In the genomic region with DNA sequence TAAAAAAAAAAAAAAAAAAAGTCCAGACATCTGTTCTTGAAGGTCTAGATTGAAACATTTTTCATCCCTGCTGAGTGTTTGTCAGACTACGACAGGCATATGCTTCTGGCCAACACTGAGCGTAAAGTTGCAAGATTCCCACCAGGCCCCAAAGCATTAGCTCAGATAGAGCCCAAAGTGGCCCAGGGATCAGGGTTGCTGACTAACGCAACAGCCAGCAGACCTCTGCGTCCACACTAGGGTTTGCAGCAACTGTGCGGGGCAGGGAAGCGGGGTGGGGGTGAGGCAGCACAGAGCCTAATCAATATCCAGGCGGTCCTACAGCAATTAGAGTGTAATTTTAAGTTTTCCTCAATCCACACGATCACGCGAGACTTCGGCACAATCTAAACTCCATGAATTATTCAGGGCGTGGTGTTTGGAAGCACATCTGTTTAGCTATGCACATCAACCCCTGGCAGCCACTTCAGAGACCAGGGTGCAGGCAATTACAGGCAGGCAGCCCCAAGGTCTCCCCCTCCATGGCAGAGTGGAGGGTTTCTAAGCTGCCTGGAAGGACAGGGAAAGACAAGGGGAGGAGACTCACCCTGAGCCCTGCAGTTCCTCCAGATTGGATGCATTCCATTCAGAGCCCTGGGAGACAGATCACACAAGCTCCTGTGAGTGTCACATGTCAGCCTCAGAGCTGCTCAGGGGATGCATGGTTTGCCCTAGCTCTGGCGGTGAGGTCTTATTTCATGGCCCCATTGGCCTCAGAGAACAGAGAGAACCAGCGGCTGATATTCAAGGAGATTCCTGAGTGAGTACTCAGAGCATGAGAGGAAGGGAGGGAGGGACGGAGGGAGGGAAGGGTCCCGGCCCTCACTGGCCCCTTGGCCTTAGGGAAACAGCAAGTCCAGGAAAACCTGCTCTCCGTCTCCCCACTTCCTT, we compare ENCODE assay signal across 9 cellular contexts. TPM values are rescaled to one million over a fixed set of nuclear protein-coding genes. Genes with fewer than 3 reads are reported as not detected.
DNase-seq lines count a peak whose midpoint lies in the region; ATAC-seq, FAIRE-seq and TF ChIP-seq lines count a peak whose summit lies in the region.
"Had no signal": no experiment of that assay in that cellular context is flagged by ENCODE, and none has a peak within 500 bp of the region (broad histone marks: within the 10 kb centered on the region; RNA-seq: fewer than 3 reads in every experiment).

No MANE protein-coding gene starts in this region.

- ATAC-seq in RWPE2 (ENCODE audit: low read depth), result no peak
- peak; percentile 58 for ATAC-seq in gastroesophageal sphincter
- ATAC-seq in pancreas, result peak in 3 of 4 donors; percentile 8 to 28 (median 27)
- no peak for ATAC-seq in left colon

- no peaks in the 10 kb centered on the region for H3K9me3 ChIP-seq in Caco-2
- no peaks in the 10 kb centered on the region for H3K9me3 ChIP-seq in RWPE2 (ENCODE audit: severe bottlenecking)
- no peaks in the 10 kb centered on the region for H3K9me3 ChIP-seq in gastroesophageal sphincter
- H3K9me3 ChIP-seq in pancreas, result no peaks in the 10 kb centered on the region
- H3K9me3 ChIP-seq in small intestine (ENCODE audit: control insufficient read depth, low read depth), result no peaks in the 10 kb centered on the region

- intact Hi-C loops in Caco-2 (cut with micrococcal nuclease; ENCODE audit: unreplicated experiment), result loop anchor here (2.0 to 5.0 kb wide), 3 partner anchors 71 to 150 kb away; a partner anchor contains a TSS
- intact Hi-C loops in pancreas (cut with DNase I), result loop anchor here (5.0 to 10.0 kb wide), 3 partner anchors 135 to 237 kb away; a partner anchor contains a TSS
- intact Hi-C loops in left colon (cut with DNase I, micrococcal nuclease), result loop anchor here (2.0 to 10.0 kb wide), 4 partner anchors 53 to 237 kb away; a partner anchor contains a TSS

- no peaks in the 10 kb centered on the region for H3K4me1 Mint-ChIP-seq in Caco-2 (ENCODE audit: low read depth, unreplicated experiment)

- TF ChIP-seq EP300 in gastroesophageal sphincter (IDR thresholded peaks at IDR 0.05), result no peak

- no peaks in the 10 kb centered on the region for H3K9me3 Mint-ChIP-seq in Caco-2 (ENCODE audit: unreplicated experiment)
- H3K9me3 Mint-ChIP-seq: activated CD4-positive, alpha-beta T cell treated with anti-CD3 and anti-CD28 coated beads, Interleukin-2, amount 10 ng/mL, durations not matched to agents 7 days and 5 days had no signal

- H3K4me1 ChIP-seq in Caco-2 (peaks cover 11% of the 10 kb centered on the region; the same call in 1 of the 2 replicates), RWPE2 (ENCODE audit: insufficient read depth, poor library complexity, severe bottlenecking) (peaks cover 8% of the 10 kb centered on the region), gastroesophageal sphincter (peaks cover 13 to 92% (median 49%) of the 10 kb centered on the region in 3 donors), pancreas (no peaks in the 10 kb centered on the region), small intestine (ENCODE audit: control insufficient read depth in 2 of 2, insufficient read depth in 1 of 2, low read depth in 1 of 2, low read length in 1 of 2) (no peaks in the 10 kb centered on the region)

- DNase-seq in Caco-2, result no peak
- no peak for DNase-seq in RWPE2 (ENCODE audit: low spot score)
- peak in 1 of 6 donors; percentile 24 for DNase-seq in pancreas
- no peak for DNase-seq in hippocampal formation (lab: John Stamatoyannopoulos, UW)
- DNase-seq in small intestine, result no peak
- no peak for DNase-seq in left colon
- no peak for DNase-seq in GM10248 (ENCODE audit: extremely low spot score)
- DNase-seq: activated CD4-positive, alpha-beta T cell treated with anti-CD3 and anti-CD28 coated beads, Interleukin-2, amount 10 ng/mL, durations not matched to agents 7 days and 5 days had no signal

- no TSS peak for BruUV-seq in Caco-2 (replicated peaks; lab: Mats Ljungman, UMichigan)

- peaks cover 49% of the 10 kb centered on the region for H3K36me3 Mint-ChIP-seq in Caco-2 (ENCODE audit: insufficient read depth, unreplicated experiment)

- peaks cover 7% of the 10 kb centered on the region for H3K36me3 ChIP-seq in Caco-2 (ENCODE audit: control insufficient read depth, insufficient read depth, low read length)
- H3K36me3 ChIP-seq in RWPE2 (ENCODE audit: low read depth), result peaks cover 100% of the 10 kb centered on the region
- H3K36me3 ChIP-seq in gastroesophageal sphincter, result peaks cover 0 to 51% of the 10 kb centered on the region in 2 donors
- H3K36me3 ChIP-seq in pancreas, result peaks cover 0 to 61% (median 18%) of the 10 kb centered on the region in 3 donors
- H3K36me3 ChIP-seq in small intestine (ENCODE audit: control insufficient read depth in 2 of 2, insufficient read depth in 2 of 2, low read length in 2 of 2), result peaks cover 13 to 24% of the 10 kb centered on the region in 2 donors

- CTCF ChIA-PET in Caco-2 (lab: Charles Lee) (interaction anchor here (0.7 to 3.8 kb wide), 2 partner anchors 49 to 138 kb away, joined by 5 to 23 read pairs; no protein-coding TSS in a partner anchor), GM10248 (lab: Yijun Ruan, JAX) (interaction anchor here (1.3 to 13.1 kb wide), 18 partner anchors 9 to 310 kb away, joined by 3 to 257 read pairs (median 12); no protein-coding TSS in a partner anchor)

- H3K4me3 ChIP-seq in Caco-2 (ENCODE audit: low read depth, low read length), result no peak overlapping the region
- H3K4me3 ChIP-seq in RWPE2 (ENCODE audit: severe bottlenecking), result no peak overlapping the region
- peak overlapping the region in 1 of 2 donors; percentile 31 for H3K4me3 ChIP-seq in gastroesophageal sphincter
- H3K4me3 ChIP-seq in pancreas, result no peak overlapping the region
- no peak overlapping the region for H3K4me3 ChIP-seq in small intestine (ENCODE audit: low read depth in 1 of 2, low read length in 2 of 2)

- POLR2A ChIA-PET in Caco-2 (lab: Charles Lee) (no interaction called here), GM10248 (lab: Yijun Ruan, JAX) (no interaction called here)

- no peak overlapping the region for H3K27ac Mint-ChIP-seq in Caco-2 (ENCODE audit: unreplicated experiment)
- H3K27ac Mint-ChIP-seq: activated CD4-positive, alpha-beta T cell treated with anti-CD3 and anti-CD28 coated beads, Interleukin-2, amount 10 ng/mL, durations not matched to agents 7 days and 5 days had no signal

- FAIRE-seq in pancreas (lab: Jason Lieb, UNC) (no peak), small intestine (lab: Jason Lieb, UNC) (no peak)

- WGBS in gastroesophageal sphincter (ENCODE audit: low coverage in 1 of 2), 2 donors, result 5 to 33% methylated on average over 4 to 13 of the region's 17 CpGs
- WGBS in pancreas, 2 donors, result 83 to 87% methylated on average over 17 of the region's 17 CpGs
- WGBS in small intestine, 3 donors, result 73 to 92% (median 87%) methylated on average over 17 of the region's 17 CpGs

- no peaks in the 10 kb centered on the region for H3K27me3 ChIP-seq in Caco-2 (replicated peaks; ENCODE audit: control insufficient read depth, insufficient read depth, low read length)
- H3K27me3 ChIP-seq in RWPE2 (ENCODE audit: insufficient read depth, poor library complexity, severe bottlenecking), result no peaks in the 10 kb centered on the region
- H3K27me3 ChIP-seq in gastroesophageal sphincter, result no peaks in the 10 kb centered on the region
- no peaks in the 10 kb centered on the region for H3K27me3 ChIP-seq in pancreas
- H3K27me3 ChIP-seq in small intestine (ENCODE audit: control insufficient read depth in 2 of 2, insufficient read depth in 2 of 2, low read length in 2 of 2), result no peaks in the 10 kb centered on the region

- no peak for TF ChIP-seq CTCF in Caco-2 (IDR thresholded peaks at IDR 0.05; ENCODE audit: insufficient read depth in 1 of 2, low read depth in 1 of 2, low read length in 1 of 2, severe bottlenecking in 1 of 2, unreplicated experiment in 1 of 2)
- TF ChIP-seq CTCF in RWPE2 (IDR thresholded peaks at IDR 0.05; ENCODE audit: poor library complexity, severe bottlenecking), result no peak
- no peak for TF ChIP-seq CTCF in gastroesophageal sphincter (IDR thresholded peaks at IDR 0.05)
- no peak for TF ChIP-seq CTCF in pancreas (IDR thresholded peaks at IDR 0.05)
- TF ChIP-seq CTCF in GM10248 (IDR thresholded peaks at IDR 0.05; ENCODE audit: control extremely low read depth, extremely low read depth, low read depth, missing control alignments), result no peak

- H3K27ac ChIP-seq in RWPE2 (ENCODE audit: poor library complexity, severe bottlenecking) (peak overlapping the region; percentile 31), gastroesophageal sphincter (peak overlapping the region; percentile 86 to 99 (median 97)), pancreas (no peak overlapping the region), small intestine (ENCODE audit: low read depth in 1 of 2, low read length in 1 of 2) (peak overlapping the region in 1 of 2 donors; percentile 81)

- H3K4me3 Mint-ChIP-seq in Caco-2 (ENCODE audit: unreplicated experiment), result peak overlapping the region; percentile 21
- H3K4me3 Mint-ChIP-seq: activated CD4-positive, alpha-beta T cell treated with anti-CD3 and anti-CD28 coated beads, Interleukin-2, amount 10 ng/mL, durations not matched to agents 7 days and 5 days had no signal

- no peaks in the 10 kb centered on the region for H3K27me3 Mint-ChIP-seq in Caco-2 (ENCODE audit: insufficient read depth, unreplicated experiment)
- H3K27me3 Mint-ChIP-seq: activated CD4-positive, alpha-beta T cell treated with anti-CD3 and anti-CD28 coated beads, Interleukin-2, amount 10 ng/mL, durations not matched to agents 7 days and 5 days had no signal

- no peak for TF ChIP-seq POLR2A in gastroesophageal sphincter (IDR thresholded peaks at IDR 0.05)

RNA-seq across cellular contexts. Expression of a gene that starts 55.4 kb away (rescaled TPM):
- 26.0 and 27.7 TPM in 2 replicates for total RNA-seq in Caco-2 (2022)
- total RNA-seq in gastroesophageal sphincter, result 10 to 100 TPM; 16.2 to 35.0 (median 17.2) TPM
- total RNA-seq in pancreas, result 10 to 100 TPM in 2 of 6 donors, 1 to 10 TPM in 4; 8.2 to 22.1 (median 9.7) TPM
- 1 to 10 TPM; 3.7 to 4.6 TPM for polyA plus RNA-seq in pancreas
- polyA plus RNA-seq in small intestine, result 1 to 10 TPM; 1.6 to 7.0 (median 2.2) TPM
- total RNA-seq in left colon, result 10 to 100 TPM; 24.6 to 28.2 TPM

Comparison
In these comparisons a context has a peak if more than half of its experiments do, and no peak if none do; other contexts are left out.
1. ATAC-seq: peak in gastroesophageal sphincter (single experiment) and pancreas (3 of 4); none in RWPE2 (single experiment) and left colon (single experiment).
2. H3K27ac ChIP-seq: peak in RWPE2 (single experiment) and gastroesophageal sphincter (4 of 4); none in pancreas (0 of 4).